15 cellular contexts compared by ENCODE assay signal in genomic region chr10:98852686-98853085, GRCh38.
A peak's percentile ranks its signal among the peaks of the same experiment; 100 is the strongest.
DNase-seq lines count a peak whose midpoint lies in the region; ATAC-seq and TF ChIP-seq lines count a peak whose summit lies in the region.
"Had no signal": no experiment of that assay in that cellular context is flagged by ENCODE, and none has a peak within 500 bp of the region (broad histone marks: within the 10 kb centered on the region; RNA-seq: fewer than 3 reads in every experiment).

No MANE protein-coding gene starts in this region.

- H3K23ac ChIP-seq in mesendoderm (ENCODE audit: low read length): no peak overlapping the region

- no peak overlapping the region for H2BK15ac ChIP-seq in mesendoderm (replicated peaks; ENCODE audit: low read depth)

- H2BK120ac ChIP-seq in mesendoderm (ENCODE audit: low read depth, low read length): no peak overlapping the region

- H2AK5ac ChIP-seq in mesendoderm (ENCODE audit: low read length): no peak overlapping the region

- no peak overlapping the region for H2BK5ac ChIP-seq in mesendoderm (ENCODE audit: low read length)

- no peaks in the 10 kb centered on the region for H3F3A ChIP-seq in SU-DHL-6 (ENCODE audit: insufficient read depth)

- ATAC-seq in HG03097 (IDR thresholded peaks at IDR 0.05; ENCODE audit: low FRiP score, unreplicated experiment): no peak
- ATAC-seq: left lung had no signal

- H3K4me3 ChIP-seq in Jurkat, Clone E6-1 (ENCODE audit: low read length): no peak overlapping the region
- H3K4me3 ChIP-seq in SU-DHL-6 (ENCODE audit: insufficient read depth, low read length, poor library complexity, severe bottlenecking): no peak overlapping the region
- no peak overlapping the region for H3K4me3 ChIP-seq in mesendoderm (ENCODE audit: low read length)
- H3K4me3 ChIP-seq: left lung, SK-N-MC had no signal

- no peak overlapping the region for H3K56ac ChIP-seq in mesendoderm (ENCODE audit: low read length)

- H2AFZ ChIP-seq in SU-DHL-6 (ENCODE audit: low read depth, low read length, severe bottlenecking): no peak overlapping the region

- DNase-seq in ELR (ENCODE audit: low read depth) (peak; percentile 15), mesendoderm (peak; percentile 8), GF-D8 (lab: John Stamatoyannopoulos, UW) (no peak), hypothalamus (lab: John Stamatoyannopoulos, UW) (no peak), NCI-H1436 treated with DMSO at 0.1 percent for 48 hours (lab: John Stamatoyannopoulos, UW) (no peak)
- DNase-seq in Jurkat, Clone E6-1 (ENCODE audit: low read depth, low spot score): peak; percentile 6
- DNase-seq: activated CD4-positive, alpha-beta T cell treated with anti-CD3 and anti-CD28 coated beads, Interleukin-2, amount 10 ng/mL, durations not matched to agents 24 days and 14 days; activated naive CD4-positive, alpha-beta T cell treated with Interleukin-2 at 50 U/mL for 16 hours; NCI-H187; NCI-H446 treated with DMSO at 0.1 percent for 48 hours; stimulated activated CD4-positive, alpha-beta T cell treated with anti-CD3 and anti-CD28 coated beads, Interleukin-4, amount 100 ng/mL, for 24 hours had no signal

- H3K9ac ChIP-seq in SU-DHL-6 (ENCODE audit: low read length) (no peak overlapping the region), mesendoderm (ENCODE audit: low read length) (no peak overlapping the region)

- H3K79me2 ChIP-seq in SU-DHL-6 (ENCODE audit: insufficient read depth, low read length): no peaks in the 10 kb centered on the region
- no peaks in the 10 kb centered on the region for H3K79me2 ChIP-seq in mesendoderm (ENCODE audit: control insufficient read depth, insufficient read depth, low read length)

- H3K79me1 ChIP-seq in mesendoderm (ENCODE audit: low read length): no peaks in the 10 kb centered on the region

- no peak overlapping the region for H3K4me2 ChIP-seq in SU-DHL-6 (ENCODE audit: low read depth, low read length, poor library complexity, severe bottlenecking)
- no peak overlapping the region for H3K4me2 ChIP-seq in mesendoderm (ENCODE audit: low read length)

- peak; percentile 14 for TF ChIP-seq CTCF in SU-DHL-6 (IDR thresholded peaks at IDR 0.05; ENCODE audit: insufficient read depth, low read length, poor library complexity, severe bottlenecking)

- no peaks in the 10 kb centered on the region for H3K4me1 ChIP-seq in mesendoderm (ENCODE audit: control insufficient read depth, low read depth, low read length)
- H3K4me1 ChIP-seq: left lung had no signal

- H4K5ac ChIP-seq in mesendoderm (ENCODE audit: low read length): no peak overlapping the region

- no peak overlapping the region for H4K8ac ChIP-seq in mesendoderm (ENCODE audit: low read depth, low read length)

- no peaks in the 10 kb centered on the region for H4K20me1 ChIP-seq in SU-DHL-6 (ENCODE audit: low read depth, low read length)

- no peak overlapping the region for H3K4ac ChIP-seq in mesendoderm (ENCODE audit: low read depth, low read length)

- no peak overlapping the region for H3K18ac ChIP-seq in mesendoderm (ENCODE audit: low read length)

- no peaks in the 10 kb centered on the region for H3K36me3 ChIP-seq in SU-DHL-6 (ENCODE audit: low read length)
- H3K36me3 ChIP-seq in mesendoderm (ENCODE audit: control insufficient read depth, insufficient read depth, low read length): no peaks in the 10 kb centered on the region
- H3K36me3 ChIP-seq: left lung had no signal

- H3K27me3 ChIP-seq in SU-DHL-6 (ENCODE audit: low read length): no peaks in the 10 kb centered on the region
- no peaks in the 10 kb centered on the region for H3K27me3 ChIP-seq in mesendoderm (ENCODE audit: insufficient read depth, low read length, poor library complexity)
- H3K27me3 ChIP-seq: left lung had no signal

- H3K9me2 ChIP-seq in SU-DHL-6 (replicated peaks; ENCODE audit: insufficient read depth, low read length): no peaks in the 10 kb centered on the region

- no CpG with 5 or more reads among the region's 1 CpG for WGBS in mesendoderm (ENCODE audit: extremely low coverage, insufficient coverage, low lambda C conversion rate)

- no peaks in the 10 kb centered on the region for H3K9me3 ChIP-seq in SU-DHL-6 (ENCODE audit: insufficient read depth, low read length)
- H3K9me3 ChIP-seq: left lung had no signal

- H3K27ac ChIP-seq in SU-DHL-6 (ENCODE audit: low read depth, low read length) (no peak overlapping the region), mesendoderm (ENCODE audit: low read depth, low read length) (no peak overlapping the region)
- H3K27ac ChIP-seq: left lung, SK-N-MC had no signal

Comparison
In these comparisons a context has a peak if more than half of its experiments do, and no peak if none do; other contexts are left out.
1. DNase-seq: peak in ELR (single experiment), Jurkat, Clone E6-1 (single experiment) and mesendoderm (single experiment); none in GF-D8 (single experiment), hypothalamus (0 of 51) and NCI-H1436 treated with DMSO at 0.1 percent for 48 hours (single experiment).